In the genomic region with DNA sequence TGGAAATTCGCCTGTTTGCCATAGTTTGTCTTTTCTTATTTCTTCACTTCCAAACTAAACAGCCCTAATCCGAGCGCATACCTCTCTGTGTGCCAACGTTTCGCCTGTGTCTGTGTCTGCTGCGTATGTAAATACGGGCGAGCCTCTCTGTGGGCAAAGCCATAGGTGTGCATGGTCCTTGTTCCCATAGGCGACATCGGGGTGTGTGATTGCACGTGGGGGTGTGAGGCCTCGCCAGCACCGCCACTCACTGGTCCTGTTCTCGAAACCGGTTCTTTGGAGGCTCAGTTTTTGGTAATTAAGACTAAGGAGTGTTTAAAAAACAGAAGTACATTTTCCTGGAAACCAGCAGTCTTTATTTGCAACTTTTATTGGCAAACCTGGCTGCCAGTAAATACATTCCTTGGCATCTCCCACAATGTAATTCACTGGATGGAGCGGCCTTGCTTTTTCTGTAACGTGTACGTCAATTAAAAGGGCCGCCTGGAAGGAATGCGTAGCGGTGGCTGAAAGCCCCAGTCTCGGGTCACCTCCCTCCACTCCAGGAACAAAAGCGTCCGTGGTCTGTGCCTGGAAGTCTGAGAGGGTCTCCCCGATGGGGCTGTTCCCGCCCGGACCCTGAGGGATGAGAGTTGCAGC, we compare ENCODE assay signal across 7 cellular contexts. TPM values are rescaled to one million over a fixed set of nuclear protein-coding genes. Genes with fewer than 3 reads are reported as not detected.
DNase-seq lines count a peak whose midpoint lies in the region; ATAC-seq, FAIRE-seq and TF ChIP-seq lines count a peak whose summit lies in the region.

No MANE protein-coding gene starts in this region.

- H3K4me1 ChIP-seq in astrocyte (ENCODE audit: insufficient read depth, low read length) (peaks cover 17% of the 10 kb centered on the region), subcutaneous abdominal adipose tissue (ENCODE audit: control insufficient read depth in 5 of 5, insufficient read depth in 5 of 5, low read length in 5 of 5) (peaks cover 1 to 40% (median 35%) of the 10 kb centered on the region in 5 donors)

- H3K79me2 ChIP-seq in astrocyte (ENCODE audit: insufficient read depth, low read length), result no peaks in the 10 kb centered on the region

- H3K27ac ChIP-seq in astrocyte (ENCODE audit: low read depth, low read length) (no peak overlapping the region), subcutaneous abdominal adipose tissue (ENCODE audit: low read depth, low read length) (no peak overlapping the region)

- H3K27me3 ChIP-seq in astrocyte (ENCODE audit: insufficient read depth, low read length), result peaks cover 92% of the 10 kb centered on the region
- H3K27me3 ChIP-seq in kidney epithelial cell (ENCODE audit: control insufficient read depth, insufficient read depth, low read length), result peaks cover 36% of the 10 kb centered on the region
- H3K27me3 ChIP-seq in subcutaneous abdominal adipose tissue (ENCODE audit: control insufficient read depth in 5 of 5, insufficient read depth in 4 of 5, low read length in 5 of 5), result peaks cover 64 to 81% (median 67%) of the 10 kb centered on the region in 5 donors

- peaks cover 23% of the 10 kb centered on the region for H4K20me1 ChIP-seq in astrocyte (ENCODE audit: insufficient read depth, low read length)

- TF ChIP-seq CTCF in astrocyte (IDR thresholded peaks at IDR 0.05; ENCODE audit: insufficient read depth, low read depth, low read length) (no peak), kidney epithelial cell (IDR thresholded peaks at IDR 0.05; ENCODE audit: insufficient read depth, low read length, poor library complexity, severe bottlenecking) (no peak)

- peak overlapping the region; percentile 75 for H2AFZ ChIP-seq in astrocyte (ENCODE audit: low read depth, low read length)

- H3K27ac Mint-ChIP-seq in astrocyte (ENCODE audit: unreplicated experiment), result peak overlapping the region; percentile 41

- DNase-seq in HTR-8/SVneo (ENCODE audit: insufficient read length, low spot score) (no peak), astrocyte (ENCODE audit: low read depth) (no peak), kidney epithelial cell (ENCODE audit: low read depth) (no peak)
- DNase-seq in stimulated activated naive CD4-positive, alpha-beta T cell treated with Interleukin-2 at 50 U/mL for 16 hours (lab: John Stamatoyannopoulos, UW), result no peak
- no peak for DNase-seq in activated T-cell treated with anti-CD3 and anti-CD28 coated beads, Interleukin-2, amount 50 U/mL, for 1 hour

- peak overlapping the region; percentile 84 for H3K4me2 ChIP-seq in astrocyte (ENCODE audit: low read length)

- H3K27me3 Mint-ChIP-seq in astrocyte (ENCODE audit: low read depth, unreplicated experiment), result peaks cover 72% of the 10 kb centered on the region

- no peak for ATAC-seq in GM19463 (IDR thresholded peaks at IDR 0.05; ENCODE audit: unreplicated experiment)

- H3K4me3 Mint-ChIP-seq in astrocyte (ENCODE audit: unreplicated experiment), result no peak overlapping the region

- H3K36me3 Mint-ChIP-seq in astrocyte (ENCODE audit: low read depth, unreplicated experiment), result no peaks in the 10 kb centered on the region

- H3K9me3 Mint-ChIP-seq in astrocyte (ENCODE audit: unreplicated experiment), result peaks cover 4% of the 10 kb centered on the region

- FAIRE-seq in HTR-8/SVneo (lab: Jason Lieb, UNC) (peak; percentile 65), astrocyte (lab: Jason Lieb, UNC) (no peak)

- no peak overlapping the region for H3K9ac ChIP-seq in astrocyte (ENCODE audit: low read length)
- no peak overlapping the region for H3K9ac ChIP-seq in subcutaneous abdominal adipose tissue (ENCODE audit: low read length in 5 of 5)

- H3K4me1 Mint-ChIP-seq in astrocyte (ENCODE audit: low read depth, unreplicated experiment), result peaks cover 6% of the 10 kb centered on the region

- H3K4me3 ChIP-seq in astrocyte (ENCODE audit: insufficient read depth, low read depth, low read length) (peak overlapping the region; percentile 29), kidney epithelial cell (ENCODE audit: low read depth, low read length) (peak overlapping the region; percentile 38), subcutaneous abdominal adipose tissue (ENCODE audit: low read depth in 1 of 5, low read length in 5 of 5) (peak overlapping the region in 3 of 5 donors; percentile 55 to 68 (median 63))

- no peaks in the 10 kb centered on the region for H3K9me3 ChIP-seq in astrocyte (ENCODE audit: insufficient read depth, low read depth, low read length)
- H3K9me3 ChIP-seq in subcutaneous abdominal adipose tissue (ENCODE audit: control insufficient read depth in 5 of 5, low read length in 5 of 5), result no peaks in the 10 kb centered on the region

- no peaks in the 10 kb centered on the region for H3K36me3 ChIP-seq in astrocyte (ENCODE audit: insufficient read depth, low read length)
- H3K36me3 ChIP-seq in kidney epithelial cell (ENCODE audit: control insufficient read depth, insufficient read depth, low read length), result no peaks in the 10 kb centered on the region
- no peaks in the 10 kb centered on the region for H3K36me3 ChIP-seq in subcutaneous abdominal adipose tissue (ENCODE audit: control insufficient read depth in 5 of 5, insufficient read depth in 5 of 5, low read length in 5 of 5)

RNA-seq across cellular contexts. Expression of a gene that starts 5.9 kb away (rescaled TPM):
- 2.8 and 2.9 TPM in 2 replicates for total RNA-seq in astrocyte
- total RNA-seq in kidney epithelial cell, result 26.2 and 27.6 TPM in 2 replicates
